In the genomic region with DNA sequence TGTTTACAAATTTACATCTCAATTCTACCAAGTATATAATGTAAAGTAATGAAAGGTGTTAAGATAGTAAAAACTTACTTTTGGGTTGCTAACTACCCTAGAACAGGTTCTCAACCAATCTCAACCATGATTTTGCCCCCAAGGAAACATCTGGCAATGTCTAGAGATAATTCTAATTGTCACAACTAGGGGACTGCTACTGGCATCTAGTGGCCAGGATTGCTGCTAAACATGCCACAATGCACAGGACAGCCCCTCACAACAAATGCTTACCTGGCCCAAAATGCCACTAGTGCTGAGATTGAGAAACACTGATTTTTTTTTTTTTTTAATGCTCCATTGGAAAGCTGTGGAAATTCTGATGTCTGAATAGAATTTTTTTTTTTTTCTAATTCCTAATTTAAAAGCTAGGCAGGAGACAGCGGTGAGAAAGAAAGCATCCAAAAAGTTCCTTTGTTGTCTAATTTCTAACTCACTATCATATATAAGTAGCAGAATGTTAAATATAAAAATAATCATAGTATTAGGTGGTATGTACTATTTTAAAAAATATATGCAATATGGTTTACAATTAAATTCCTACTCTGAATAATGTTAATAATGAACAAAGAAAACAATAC, we compare ENCODE assay signal across 2 cellular contexts.
TF ChIP-seq lines count a peak whose summit lies in the region.

No MANE protein-coding gene starts in this region.

TF ChIP-seq in HCT116, 20 proteins besides CTCF, POLR2A, EP300 and RAD21:
- TF ChIP-seq ZFX (IDR thresholded peaks at IDR 0.05), result no peak
- TF ChIP-seq EZH2phosphoT487 (IDR thresholded peaks at IDR 0.05; ENCODE audit: borderline replicate concordance), result no peak
- TF ChIP-seq YY1 (IDR thresholded peaks at IDR 0.05; ENCODE audit: extremely low read depth, insufficient replicate concordance, low read depth, low read length), result no peak
- no peak for TF ChIP-seq SRF (IDR thresholded peaks at IDR 0.05; ENCODE audit: low read depth)
- no peak for TF ChIP-seq TCF7L2 (IDR thresholded peaks at IDR 0.05; ENCODE audit: borderline replicate concordance, extremely low read depth, insufficient read depth, insufficient read length)
- TF ChIP-seq, protein P1, sequence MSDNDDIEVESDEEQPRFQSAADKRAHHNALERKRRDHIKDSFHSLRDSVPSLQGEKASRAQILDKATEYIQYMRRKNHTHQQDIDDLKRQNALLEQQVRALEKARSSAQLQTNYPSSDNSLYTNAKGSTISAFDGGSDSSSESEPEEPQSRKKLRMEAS (IDR thresholded peaks at IDR 0.05), result no peak
- TF ChIP-seq, protein P2, sequence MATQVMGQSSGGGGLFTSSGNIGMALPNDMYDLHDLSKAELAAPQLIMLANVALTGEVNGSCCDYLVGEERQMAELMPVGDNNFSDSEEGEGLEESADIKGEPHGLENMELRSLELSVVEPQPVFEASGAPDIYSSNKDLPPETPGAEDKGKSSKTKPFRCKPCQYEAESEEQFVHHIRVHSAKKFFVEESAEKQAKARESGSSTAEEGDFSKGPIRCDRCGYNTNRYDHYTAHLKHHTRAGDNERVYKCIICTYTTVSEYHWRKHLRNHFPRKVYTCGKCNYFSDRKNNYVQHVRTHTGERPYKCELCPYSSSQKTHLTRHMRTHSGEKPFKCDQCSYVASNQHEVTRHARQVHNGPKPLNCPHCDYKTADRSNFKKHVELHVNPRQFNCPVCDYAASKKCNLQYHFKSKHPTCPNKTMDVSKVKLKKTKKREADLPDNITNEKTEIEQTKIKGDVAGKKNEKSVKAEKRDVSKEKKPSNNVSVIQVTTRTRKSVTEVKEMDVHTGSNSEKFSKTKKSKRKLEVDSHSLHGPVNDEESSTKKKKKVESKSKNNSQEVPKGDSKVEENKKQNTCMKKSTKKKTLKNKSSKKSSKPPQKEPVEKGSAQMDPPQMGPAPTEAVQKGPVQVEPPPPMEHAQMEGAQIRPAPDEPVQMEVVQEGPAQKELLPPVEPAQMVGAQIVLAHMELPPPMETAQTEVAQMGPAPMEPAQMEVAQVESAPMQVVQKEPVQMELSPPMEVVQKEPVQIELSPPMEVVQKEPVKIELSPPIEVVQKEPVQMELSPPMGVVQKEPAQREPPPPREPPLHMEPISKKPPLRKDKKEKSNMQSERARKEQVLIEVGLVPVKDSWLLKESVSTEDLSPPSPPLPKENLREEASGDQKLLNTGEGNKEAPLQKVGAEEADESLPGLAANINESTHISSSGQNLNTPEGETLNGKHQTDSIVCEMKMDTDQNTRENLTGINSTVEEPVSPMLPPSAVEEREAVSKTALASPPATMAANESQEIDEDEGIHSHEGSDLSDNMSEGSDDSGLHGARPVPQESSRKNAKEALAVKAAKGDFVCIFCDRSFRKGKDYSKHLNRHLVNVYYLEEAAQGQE (IDR thresholded peaks at IDR 0.05; ENCODE audit: low read depth), result no peak
- TF ChIP-seq SP1 (IDR thresholded peaks at IDR 0.05; ENCODE audit: low read depth), result no peak
- TF ChIP-seq SIN3A (IDR thresholded peaks at IDR 0.05; ENCODE audit: low read depth), result no peak
- no peak for TF ChIP-seq FOSL1 (IDR thresholded peaks at IDR 0.05; ENCODE audit: low read depth)
- no peak for TF ChIP-seq POLR2AphosphoS5 (IDR thresholded peaks at IDR 0.05; ENCODE audit: low read depth, low read length)
- TF ChIP-seq CBX3 (IDR thresholded peaks at IDR 0.05; ENCODE audit: low read depth), result no peak
- TF ChIP-seq CEBPB (IDR thresholded peaks at IDR 0.05; ENCODE audit: low read depth), result no peak
- TF ChIP-seq, protein P3, sequence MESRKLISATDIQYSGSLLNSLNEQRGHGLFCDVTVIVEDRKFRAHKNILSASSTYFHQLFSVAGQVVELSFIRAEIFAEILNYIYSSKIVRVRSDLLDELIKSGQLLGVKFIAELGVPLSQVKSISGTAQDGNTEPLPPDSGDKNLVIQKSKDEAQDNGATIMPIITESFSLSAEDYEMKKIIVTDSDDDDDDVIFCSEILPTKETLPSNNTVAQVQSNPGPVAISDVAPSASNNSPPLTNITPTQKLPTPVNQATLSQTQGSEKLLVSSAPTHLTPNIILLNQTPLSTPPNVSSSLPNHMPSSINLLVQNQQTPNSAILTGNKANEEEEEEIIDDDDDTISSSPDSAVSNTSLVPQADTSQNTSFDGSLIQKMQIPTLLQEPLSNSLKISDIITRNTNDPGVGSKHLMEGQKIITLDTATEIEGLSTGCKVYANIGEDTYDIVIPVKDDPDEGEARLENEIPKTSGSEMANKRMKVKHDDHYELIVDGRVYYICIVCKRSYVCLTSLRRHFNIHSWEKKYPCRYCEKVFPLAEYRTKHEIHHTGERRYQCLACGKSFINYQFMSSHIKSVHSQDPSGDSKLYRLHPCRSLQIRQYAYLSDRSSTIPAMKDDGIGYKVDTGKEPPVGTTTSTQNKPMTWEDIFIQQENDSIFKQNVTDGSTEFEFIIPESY (IDR thresholded peaks at IDR 0.05; ENCODE audit: extremely low read depth, insufficient replicate concordance, low read length), result no peak
- no peak for TF ChIP-seq JUND (IDR thresholded peaks at IDR 0.05)
- no peak for TF ChIP-seq EZH2 (IDR thresholded peaks at IDR 0.05)
- no peak for TF ChIP-seq EGR1 (IDR thresholded peaks at IDR 0.05; ENCODE audit: low read depth)
- TF ChIP-seq, protein P4, sequence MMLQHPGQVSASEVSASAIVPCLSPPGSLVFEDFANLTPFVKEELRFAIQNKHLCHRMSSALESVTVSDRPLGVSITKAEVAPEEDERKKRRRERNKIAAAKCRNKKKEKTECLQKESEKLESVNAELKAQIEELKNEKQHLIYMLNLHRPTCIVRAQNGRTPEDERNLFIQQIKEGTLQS (IDR thresholded peaks at IDR 0.05), result no peak
- TF ChIP-seq ZNF274 (IDR thresholded peaks at IDR 0.05; ENCODE audit: low read depth, low read length), result no peak

TF ChIP-seq in HepG2, 621 proteins besides CTCF, POLR2A, EP300 and RAD21:
- TF ChIP-seq KLF16 (CRISPR knock-in tag; IDR thresholded peaks at IDR 0.05) (no peak), STAG1 (CRISPR knock-in tag; IDR thresholded peaks at IDR 0.05) (peak; percentile 52)
TF ChIP-seq in HepG2: peak in this region for 1.
